Comparison of ENCODE assay signal across 17 cellular contexts in genomic region chr22:43998865-43999264, GRCh38.
"Had no signal": no experiment of that assay in that cellular context is flagged by ENCODE, and none has a peak within 500 bp of the region (broad histone marks: within the 10 kb centered on the region; RNA-seq: fewer than 3 reads in every experiment).

No MANE protein-coding gene starts in this region.

- ATAC-seq: activated CD8-positive, alpha-beta T cell treated with anti-CD3 and anti-CD28 coated beads, Interleukin-2, amount 10 ng/mL, durations not matched to agents 7 days and 5 days; esophagus mucosa; gastroesophageal sphincter; SK-N-SH treated with all-trans-retinoic acid at 6 μM for 48 hours; T-cell had no signal

- H3K27me3 ChIP-seq: gastroesophageal sphincter, ovary, thyroid gland had no signal

- H3K27me3 Mint-ChIP-seq: activated CD4-positive, alpha-beta T cell treated with anti-CD3 and anti-CD28 coated beads, Interleukin-2, amount 10 ng/mL, durations not matched to agents 7 days and 5 days; activated naive CD8-positive, alpha-beta T cell; activated T-cell treated with anti-CD3 and anti-CD28 coated beads, Interleukin-2, amount 50 U/mL, for 24 hours; dendritic cell treated with granulocyte-macrophage colony-stimulating factor and Interleukin-4, amounts not matched to agents 40 ng/mL and 50 ng/mL, for 4 days; T-cell had no signal

- H3K27ac Mint-ChIP-seq: activated CD4-positive, alpha-beta T cell treated with anti-CD3 and anti-CD28 coated beads, Interleukin-2, amount 10 ng/mL, durations not matched to agents 7 days and 5 days; activated CD8-positive, alpha-beta T cell treated with anti-CD3 and anti-CD28 coated beads, Interleukin-2, amount 10 ng/mL, durations not matched to agents 7 days and 5 days; activated naive CD8-positive, alpha-beta T cell; activated T-cell treated with anti-CD3 and anti-CD28 coated beads, Interleukin-2, amount 50 U/mL, for 24 hours; T-cell had no signal

- H3K9me3 ChIP-seq: gastroesophageal sphincter, ovary, thyroid gland had no signal

- DNase-seq: activated CD4-positive, alpha-beta T cell treated with anti-CD3 and anti-CD28 coated beads, Interleukin-2, amount 10 ng/mL, durations not matched to agents 7 days and 5 days; activated CD4-positive, CD25-positive, alpha-beta regulatory T cell; activated CD8-positive, alpha-beta T cell treated with anti-CD3 and anti-CD28 coated beads, Interleukin-2, amount 10 ng/mL, durations not matched to agents 7 days and 5 days; activated T-cell treated with anti-CD3 and anti-CD28 coated beads, Interleukin-2, amount 50 U/mL, for 24 hours; effector CD8-positive, alpha-beta T cell; mammary epithelial cell; midbrain; stimulated activated naive CD4-positive, alpha-beta T cell; T-cell; T-helper 9 cell; thyroid gland had no signal

- H3K4me1 ChIP-seq: gastroesophageal sphincter, thyroid gland had no signal

- H3K27ac ChIP-seq: gastroesophageal sphincter, ovary, thyroid gland had no signal

- H3K4me3 ChIP-seq: gastroesophageal sphincter, ovary, thyroid gland had no signal

- H3K4me3 Mint-ChIP-seq: activated CD4-positive, alpha-beta T cell treated with anti-CD3 and anti-CD28 coated beads, Interleukin-2, amount 10 ng/mL, durations not matched to agents 7 days and 5 days; activated CD8-positive, alpha-beta T cell treated with anti-CD3 and anti-CD28 coated beads, Interleukin-2, amount 10 ng/mL, durations not matched to agents 7 days and 5 days; activated naive CD8-positive, alpha-beta T cell; activated T-cell treated with anti-CD3 and anti-CD28 coated beads, Interleukin-2, amount 50 U/mL, for 24 hours; dendritic cell treated with granulocyte-macrophage colony-stimulating factor and Interleukin-4, amounts not matched to agents 40 ng/mL and 50 ng/mL, for 4 days; T-cell had no signal

- H3K36me3 ChIP-seq: ovary had no signal
